Comparison of ENCODE assay signal across 30 cellular contexts in genomic region chr3:183654727-183655126, GRCh38.
"Had no signal": no experiment of that assay in that cellular context is flagged by ENCODE, and none has a peak within 500 bp of the region (broad histone marks: within the 10 kb centered on the region; RNA-seq: fewer than 3 reads in every experiment).

No MANE protein-coding gene starts in this region.

- DNase-seq: activated CD4-positive, alpha-beta memory T cell treated with anti-CD3 and anti-CD28 coated beads for 36 hours; activated CD4-positive, alpha-beta T cell treated with anti-CD3 and anti-CD28 coated beads for 36 hours; activated CD4-positive, alpha-beta T cell treated with anti-CD3 and anti-CD28 coated beads, Interleukin-2, amount 10 ng/mL, durations not matched to agents 24 days and 14 days; activated CD4-positive, CD25-positive, alpha-beta regulatory T cell; activated CD4-positive, CD25-positive, alpha-beta regulatory T cell treated with anti-CD3 and anti-CD28 coated beads, Interleukin-2, amount 50 U/mL, for 72 hours; activated CD8-positive, alpha-beta memory T cell treated with anti-CD3 and anti-CD28 coated beads for 24 hours; activated effector memory CD4-positive, alpha-beta T cell treated with Interleukin-2 at 50 U/mL for 16 hours; activated gamma-delta T cell treated with Interleukin-2 at 50 U/mL for 16 hours; activated naive CD4-positive, alpha-beta T cell treated with anti-CD3 and anti-CD28 coated beads, Interleukin-2, amount 50 U/mL, for 16 hours; activated naive CD4-positive, alpha-beta T cell treated with Interleukin-2 at 50 U/mL for 16 hours; activated T-cell treated with anti-CD3 and anti-CD28 coated beads, Interleukin-2, amount 50 U/mL, for 4 hours; amniotic stem cell; anterior cingulate cortex; brain microvascular endothelial cell; dorsolateral prefrontal cortex; effector memory CD4-positive, alpha-beta T cell; esophagus squamous epithelium; foreskin melanocyte; T-helper 1 cell; T-helper 2 cell had no signal

- FAIRE-seq: astrocyte, bronchial epithelial cell, endothelial cell of umbilical vein had no signal

- H3K4me3 Mint-ChIP-seq: activated CD4-positive, alpha-beta memory T cell treated with anti-CD3 and anti-CD28 coated beads for 36 hours; activated CD4-positive, alpha-beta T cell treated with anti-CD3 and anti-CD28 coated beads for 36 hours; activated CD4-positive, alpha-beta T cell treated with anti-CD3 and anti-CD28 coated beads, Interleukin-2, amount 10 ng/mL, durations not matched to agents 24 days and 14 days; activated T-cell treated with anti-CD3 and anti-CD28 coated beads, Interleukin-2, amount 50 U/mL, for 4 hours; activated T-helper 17 cell treated with anti-CD3 and anti-CD28 coated beads, Interleukin-2, amount 50 U/mL, for 72 hours; dendritic cell treated with granulocyte-macrophage colony-stimulating factor and Interleukin-4, amounts not matched to agents 40 ng/mL and 50 ng/mL, for 4 days had no signal

- H3K27me3 ChIP-seq: brain microvascular endothelial cell, dorsolateral prefrontal cortex, esophagus squamous epithelium, gastroesophageal sphincter had no signal

- H3K4me3 ChIP-seq: coronary artery, dorsolateral prefrontal cortex, esophagus squamous epithelium, gastroesophageal sphincter had no signal

- H3K27ac Mint-ChIP-seq: activated CD4-positive, alpha-beta memory T cell treated with anti-CD3 and anti-CD28 coated beads for 36 hours; activated CD4-positive, alpha-beta T cell treated with anti-CD3 and anti-CD28 coated beads for 36 hours; activated CD4-positive, alpha-beta T cell treated with anti-CD3 and anti-CD28 coated beads, Interleukin-2, amount 10 ng/mL, durations not matched to agents 24 days and 14 days; activated naive CD8-positive, alpha-beta T cell; activated T-helper 17 cell treated with anti-CD3 and anti-CD28 coated beads, Interleukin-2, amount 50 U/mL, for 72 hours; dendritic cell treated with granulocyte-macrophage colony-stimulating factor and Interleukin-4, amounts not matched to agents 40 ng/mL and 50 ng/mL, for 4 days had no signal

- ATAC-seq: activated CD4-positive, alpha-beta T cell treated with anti-CD3 and anti-CD28 coated beads for 36 hours; activated T-cell treated with anti-CD3 and anti-CD28 coated beads, Interleukin-2, amount 50 U/mL, for 4 hours; activated T-helper 17 cell treated with anti-CD3 and anti-CD28 coated beads, Interleukin-2, amount 50 U/mL, for 72 hours; gastroesophageal sphincter had no signal

- H3K27ac ChIP-seq: brain microvascular endothelial cell, coronary artery, dorsolateral prefrontal cortex, epithelial cell of prostate, esophagus squamous epithelium, gastroesophageal sphincter had no signal

- H3K27me3 Mint-ChIP-seq: activated CD4-positive, alpha-beta memory T cell treated with anti-CD3 and anti-CD28 coated beads for 36 hours; activated CD4-positive, alpha-beta T cell treated with anti-CD3 and anti-CD28 coated beads for 36 hours; activated CD4-positive, alpha-beta T cell treated with anti-CD3 and anti-CD28 coated beads, Interleukin-2, amount 10 ng/mL, durations not matched to agents 24 days and 14 days; activated naive CD8-positive, alpha-beta T cell; activated T-helper 17 cell treated with anti-CD3 and anti-CD28 coated beads, Interleukin-2, amount 50 U/mL, for 72 hours; central memory CD8-positive, alpha-beta T cell; dendritic cell treated with granulocyte-macrophage colony-stimulating factor and Interleukin-4, amounts not matched to agents 40 ng/mL and 50 ng/mL, for 4 days had no signal

- H3K4me1 ChIP-seq: esophagus squamous epithelium had no signal
